Comparison of ENCODE assay signal across 16 cellular contexts in the genomic region with DNA sequence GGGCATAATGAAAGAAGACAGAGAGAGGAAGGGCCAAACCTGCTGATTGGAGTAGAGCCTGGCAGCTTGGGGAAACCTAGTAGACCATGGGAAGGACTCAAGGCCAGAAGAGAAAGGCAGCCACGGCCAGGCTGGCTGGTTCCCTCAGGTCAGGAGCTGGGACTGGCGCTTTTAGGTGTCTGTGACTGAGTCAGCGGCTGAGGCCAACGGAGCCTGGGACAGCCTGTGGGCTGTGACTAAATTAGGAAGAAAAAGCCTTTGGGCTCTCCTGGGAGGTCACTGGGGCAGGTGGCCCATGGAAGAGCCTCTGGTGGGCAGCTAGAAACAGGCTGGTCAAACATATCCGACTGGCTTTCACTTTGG.
"Had no signal": no experiment of that assay in that cellular context is flagged by ENCODE, and none has a peak within 500 bp of the region (broad histone marks: within the 10 kb centered on the region; RNA-seq: fewer than 3 reads in every experiment).

No MANE protein-coding gene starts in this region.

- H3K4me3 ChIP-seq: cardiac muscle cell, lower lobe of right lung, skin epidermis, tibial nerve had no signal

- H3K27ac Mint-ChIP-seq: activated naive CD4-positive, alpha-beta T cell treated with anti-CD3 and anti-CD28 coated beads, Interleukin-2, amount 10 ng/mL, durations not matched to agents 7 days and 5 days; activated T-helper 2 cell treated with anti-CD3 and anti-CD28 coated beads, Interferon-gamma antibody, Interleukin-2, Interleukin-4, amounts not matched to agents 10 μg/mL and 5 μg/mL and 100 μg/mL, durations not matched to agents 14 hours and 24 hours and 36 hours; mesothelial cell of epicardium; nephron progenitor cell had no signal

- H3K4me1 Mint-ChIP-seq: activated naive CD4-positive, alpha-beta T cell treated with anti-CD3 and anti-CD28 coated beads, Interleukin-2, amount 10 ng/mL, durations not matched to agents 7 days and 5 days had no signal

- H3K9me3 ChIP-seq: lower lobe of right lung, tibial nerve had no signal

- H3K36me3 ChIP-seq: cardiac muscle cell, lower lobe of right lung, tibial nerve had no signal

- H3K27ac ChIP-seq: cardiac muscle cell, lower lobe of right lung, skin epidermis, tibial nerve had no signal

- DNase-seq: activated CD4-positive, CD25-positive, alpha-beta regulatory T cell treated with anti-CD3 and anti-CD28 coated beads, Interleukin-2, amount 50 U/mL, for 72 hours; activated naive CD4-positive, alpha-beta T cell treated with anti-CD3 and anti-CD28 coated beads, Interleukin-2, amount 10 ng/mL, durations not matched to agents 7 days and 5 days; erythroblast; kidney glomerular epithelial cell; lower lobe of right lung; nephron progenitor cell; stimulated activated CD4-positive, alpha-beta T cell treated with anti-CD3 and anti-CD28 coated beads, Interleukin-15, amount 100 ng/mL, for 24 hours; stimulated activated CD4-positive, alpha-beta T cell treated with anti-CD3 and anti-CD28 coated beads, Interleukin-4, amount 100 ng/mL, for 1 hour; stimulated activated naive CD4-positive, alpha-beta T cell; T-helper 1 cell; T1000 had no signal

- H3K27me3 ChIP-seq: cardiac muscle cell had no signal

- ATAC-seq: lower lobe of right lung had no signal

- H3K36me3 Mint-ChIP-seq: activated naive CD4-positive, alpha-beta T cell treated with anti-CD3 and anti-CD28 coated beads, Interleukin-2, amount 10 ng/mL, durations not matched to agents 7 days and 5 days; mesothelial cell of epicardium had no signal

- H3K4me3 Mint-ChIP-seq: activated naive CD4-positive, alpha-beta T cell treated with anti-CD3 and anti-CD28 coated beads, Interleukin-2, amount 10 ng/mL, durations not matched to agents 7 days and 5 days; mesothelial cell of epicardium; nephron progenitor cell had no signal

- H3K9me3 Mint-ChIP-seq: activated naive CD4-positive, alpha-beta T cell treated with anti-CD3 and anti-CD28 coated beads, Interleukin-2, amount 10 ng/mL, durations not matched to agents 7 days and 5 days; activated T-helper 2 cell treated with anti-CD3 and anti-CD28 coated beads, Interferon-gamma antibody, Interleukin-2, Interleukin-4, amounts not matched to agents 10 μg/mL and 5 μg/mL and 100 μg/mL, durations not matched to agents 14 hours and 24 hours and 36 hours; mesothelial cell of epicardium had no signal

- H3K4me1 ChIP-seq: tibial nerve had no signal
